In genomic region chr1:228837817-228838716, GRCh38 we compare ENCODE assay signal across 8 cellular contexts.
A peak's percentile ranks its signal among the peaks of the same experiment; 100 is the strongest.
DNase-seq lines count a peak whose midpoint lies in the region; ATAC-seq and TF ChIP-seq lines count a peak whose summit lies in the region.

No MANE protein-coding gene starts in this region.

- DNase-seq in BE2C (peak; percentile 39), SJSA1 (ENCODE audit: low read depth in 1 of 2, low spot score in 2 of 2) (peak; percentile 89 to 96), glomerular endothelial cell (ENCODE audit: extremely low read depth, low read depth, low spot score) (peak; percentile 80), GM13976 (ENCODE audit: low spot score) (no peak)
- DNase-seq in activated naive CD4-positive, alpha-beta T cell treated with anti-CD3 and anti-CD28 coated beads for 36 hours = no peak

- H3K36me3 ChIP-seq in BE2C = no peaks in the 10 kb centered on the region; the same call in 1 of the 2 replicates
- H3K36me3 ChIP-seq in SJSA1 = no peaks in the 10 kb centered on the region

- H3K4me3 ChIP-seq in BE2C (ENCODE audit: low read depth, low read length) (no peak overlapping the region), SJSA1 (no peak overlapping the region), skin epidermis (no peak overlapping the region)

- TF ChIP-seq CTCF in BE2C (IDR thresholded peaks at IDR 0.05; ENCODE audit: low read depth, low read length) (no peak), GM13976 (IDR thresholded peaks at IDR 0.05; ENCODE audit: borderline replicate concordance, control extremely low read depth, extremely low read depth, insufficient read depth, missing control alignments) (no peak)

- H3K9me3 ChIP-seq in BE2C (no peaks in the 10 kb centered on the region), SJSA1 (replicated peaks) (no peaks in the 10 kb centered on the region; the same call in 1 of the 2 replicates)

- H3K4me1 Mint-ChIP-seq in activated naive CD4-positive, alpha-beta T cell treated with anti-CD3 and anti-CD28 coated beads for 36 hours (ENCODE audit: low read depth) = no peaks in the 10 kb centered on the region

- H3K27me3 ChIP-seq in BE2C (no peaks in the 10 kb centered on the region), SJSA1 (replicated peaks) (no peaks in the 10 kb centered on the region)

- no peaks in the 10 kb centered on the region for H3K36me3 Mint-ChIP-seq in activated naive CD4-positive, alpha-beta T cell treated with anti-CD3 and anti-CD28 coated beads for 36 hours (ENCODE audit: low read depth)

- no peak overlapping the region for H3K4me3 Mint-ChIP-seq in activated naive CD4-positive, alpha-beta T cell treated with anti-CD3 and anti-CD28 coated beads for 36 hours

- CTCF ChIA-PET in activated naive CD4-positive, alpha-beta T cell treated with anti-CD3 and anti-CD28 coated beads for 36 hours (lab: Charles Lee) = no interaction called here

- peaks cover 4% of the 10 kb centered on the region for H3K9me3 Mint-ChIP-seq in activated naive CD4-positive, alpha-beta T cell treated with anti-CD3 and anti-CD28 coated beads for 36 hours

- no peak overlapping the region for H3K27ac Mint-ChIP-seq in activated naive CD4-positive, alpha-beta T cell treated with anti-CD3 and anti-CD28 coated beads for 36 hours

- H3K4me1 ChIP-seq in BE2C (peaks cover 7% of the 10 kb centered on the region), SJSA1 (replicated peaks) (peaks cover 74% of the 10 kb centered on the region)

- peak overlapping the region; percentile 67 for H3K27ac ChIP-seq in SJSA1
- H3K27ac ChIP-seq in skin epidermis = peak overlapping the region in 14 of 21 experiments; percentile 7 to 75 (median 54)

- in situ Hi-C loops in GM13976 (cut with MboI; ENCODE audit: low sequenced_read_pairs, unreplicated experiment) = no loop called here

- ATAC-seq in HG02571 (IDR thresholded peaks at IDR 0.05; ENCODE audit: unreplicated experiment) (peak; percentile 62), HG03280 (IDR thresholded peaks at IDR 0.05; ENCODE audit: unreplicated experiment) (no peak)

- no peaks in the 10 kb centered on the region for H3K27me3 Mint-ChIP-seq in activated naive CD4-positive, alpha-beta T cell treated with anti-CD3 and anti-CD28 coated beads for 36 hours (ENCODE audit: low read depth)

- intact Hi-C loops in activated naive CD4-positive, alpha-beta T cell treated with anti-CD3 and anti-CD28 coated beads for 36 hours (cut with micrococcal nuclease) = no loop called here

Comparison
In these comparisons a context has a peak if more than half of its experiments do, and no peak if none do; other contexts are left out.
1. DNase-seq: peak in BE2C (single experiment), SJSA1 (2 of 2) and glomerular endothelial cell (single experiment); none in GM13976 (single experiment) and activated naive CD4-positive, alpha-beta T cell treated with anti-CD3 and anti-CD28 coated beads for 36 hours (single experiment).